ENCODE assay signal across 37 cellular contexts in genomic region chr2:85078536-85078935, GRCh38. TPM values are rescaled to one million over a fixed set of nuclear protein-coding genes. Genes with fewer than 3 reads are reported as not detected.
"Had no signal": no experiment of that assay in that cellular context is flagged by ENCODE, and none has a peak within 500 bp of the region (broad histone marks: within the 10 kb centered on the region; RNA-seq: fewer than 3 reads in every experiment).

No MANE protein-coding gene starts in this region.

- ATAC-seq: activated CD8-positive, alpha-beta T cell treated with anti-CD3 and anti-CD28 coated beads for 36 hours; activated T-cell treated with anti-CD3 and anti-CD28 coated beads, Interleukin-2, amount 50 U/mL, for 72 hours; activated T-helper 17 cell treated with anti-CD3 and anti-CD28 coated beads, Interleukin-2, amount 50 U/mL, for 72 hours; PC-3; Right ventricle myocardium inferior; SK-N-SH treated with all-trans-retinoic acid at 6 μM for 48 hours; T-cell; T-helper 17 cell had no signal

- H3K36me3 ChIP-seq: brain microvascular endothelial cell, Peyer's patch, WERI-Rb-1 had no signal

- DNase-seq: activated CD4-positive, alpha-beta T cell treated with anti-CD3 and anti-CD28 coated beads for 1 hour; activated CD4-positive, alpha-beta T cell treated with anti-CD3 and anti-CD28 coated beads, Interleukin-2, amount 10 ng/mL, durations not matched to agents 24 days and 14 days; activated CD4-positive, alpha-beta T cell treated with anti-CD3 and anti-CD28 coated beads, Interleukin-2, amount 50 U/mL, for 4 hours; activated CD4-positive, CD25-positive, alpha-beta regulatory T cell; activated CD8-positive, alpha-beta T cell treated with anti-CD3 and anti-CD28 coated beads for 36 hours; activated effector memory CD4-positive, alpha-beta T cell treated with anti-CD3 and anti-CD28 coated beads, Interleukin-2, amount 50 U/mL, for 16 hours; activated naive CD4-positive, alpha-beta T cell; activated naive CD4-positive, alpha-beta T cell treated with anti-CD3 and anti-CD28 coated beads, Interleukin-2, amount 50 U/mL, for 16 hours; activated naive CD8-positive, alpha-beta T cell treated with anti-CD3 and anti-CD28 coated beads for 36 hours; activated T-cell treated with anti-CD3 and anti-CD28 coated beads, Interleukin-2, amount 50 U/mL, for 1 hour; activated T-cell treated with anti-CD3 and anti-CD28 coated beads, Interleukin-2, amount 50 U/mL, for 72 hours; amniotic stem cell; aorta; brain microvascular endothelial cell; central memory CD4-positive, alpha-beta T cell; Karpas-422; KBM-7; NCI-H1048; NCI-H1417; NCI-H146; NCI-H187; NCI-H2029 treated with DMSO at 0.1 percent for 48 hours; NCI-H2107; NCI-H510A; NCI-H774; PC-3; Peyer's patch; SIG-M5; T-cell; T-helper 17 cell; T-helper 9 cell; WERI-Rb-1 had no signal

- H3K9me3 ChIP-seq: Peyer's patch had no signal

- H3K4me3 ChIP-seq: Peyer's patch had no signal

- H3K4me1 ChIP-seq: Peyer's patch had no signal

- H3K27ac ChIP-seq: brain microvascular endothelial cell, Peyer's patch, RWPE1, WERI-Rb-1 had no signal

- H3K27me3 ChIP-seq: brain microvascular endothelial cell, Peyer's patch had no signal

RNA-seq across cellular contexts. Expression of gene TCF7L1, which starts 54.7 kb away (rescaled TPM):
- total RNA-seq: activated CD8-positive, alpha-beta memory T cell treated with anti-CD3 and anti-CD28 coated beads for 36 hours; activated CD8-positive, alpha-beta T cell treated with anti-CD3 and anti-CD28 coated beads for 36 hours; activated T-helper 17 cell treated with anti-CD3 and anti-CD28 coated beads, Interleukin-2, amount 50 U/mL, for 72 hours had no signal
